In genomic region chr4:168848977-168849687, GRCh38 we compare ENCODE assay signal across 10 cellular contexts.
DNase-seq lines count a peak whose midpoint lies in the region; ATAC-seq and TF ChIP-seq lines count a peak whose summit lies in the region.
"Had no signal": no experiment of that assay in that cellular context is flagged by ENCODE, and none has a peak within 500 bp of the region (broad histone marks: within the 10 kb centered on the region; RNA-seq: fewer than 3 reads in every experiment).

No MANE protein-coding gene starts in this region.

- intact Hi-C loops in Calu3 (cut with micrococcal nuclease; ENCODE audit: unreplicated experiment) = loop anchor here (5.0 to 10.0 kb wide), 2 partner anchors 77 to 134 kb away; no protein-coding TSS in a partner anchor

- no peaks in the 10 kb centered on the region for H3K27me3 Mint-ChIP-seq in Calu3 (ENCODE audit: unreplicated experiment)
- peaks cover 6% of the 10 kb centered on the region for H3K27me3 Mint-ChIP-seq in activated T-cell treated with anti-CD3 and anti-CD28 coated beads, Interleukin-2, amount 50 U/mL, for 4 hours (ENCODE audit: low read depth)

- H3K27ac Mint-ChIP-seq in Calu3 (ENCODE audit: unreplicated experiment) = no peak overlapping the region

- peaks cover 24% of the 10 kb centered on the region for H3K4me1 ChIP-seq in foreskin keratinocyte

- H3K4me1 Mint-ChIP-seq in Calu3 (ENCODE audit: low read depth, unreplicated experiment) = peaks cover 16% of the 10 kb centered on the region
- H3K4me1 Mint-ChIP-seq in activated T-cell treated with anti-CD3 and anti-CD28 coated beads, Interleukin-2, amount 50 U/mL, for 4 hours (ENCODE audit: low read depth) = peaks cover 7% of the 10 kb centered on the region

- DNase-seq in Calu3 (no peak), SK-MEL-5 (ENCODE audit: low read depth, low spot score) (peak; percentile 92), foreskin keratinocyte (no peak), pons (ENCODE audit: low spot score) (peak; percentile 66), NCI-H1930 (lab: John Stamatoyannopoulos, UW) (no peak), occipital lobe (lab: John Stamatoyannopoulos, UW) (no peak), NCI-H345 (lab: John Stamatoyannopoulos, UW) (no peak)
- DNase-seq in activated T-cell treated with anti-CD3 and anti-CD28 coated beads, Interleukin-2, amount 50 U/mL, for 4 hours = no peak
- DNase-seq: NCI-H748 treated with DMSO at 0.1 percent for 48 hours had no signal

- no peak overlapping the region for H3K27ac ChIP-seq in foreskin keratinocyte
- H3K27ac ChIP-seq: HL-60 had no signal

- peak overlapping the region; percentile 20 for H3K4me3 Mint-ChIP-seq in Calu3 (ENCODE audit: low read depth, unreplicated experiment)
- H3K4me3 Mint-ChIP-seq in activated T-cell treated with anti-CD3 and anti-CD28 coated beads, Interleukin-2, amount 50 U/mL, for 4 hours = no peak overlapping the region

- no peaks in the 10 kb centered on the region for H3K27me3 ChIP-seq in foreskin keratinocyte

- CTCF ChIA-PET in Calu3 (lab: Charles Lee) = interaction anchor here (0.6 kb wide), 1 partner anchor 599 kb away, joined by 3 read pairs; no protein-coding TSS in a partner anchor

- in situ Hi-C loops in SK-MEL-5 (cut with HindIII; ENCODE audit: low pct_unique_long_range_greater_than_20kb, low sequenced_read_pairs) = no loop called here

- BruUV-seq in Calu3 (replicated peaks; lab: Mats Ljungman, UMichigan) = no TSS peak

- ATAC-seq in foreskin keratinocyte = peak; percentile 29
- ATAC-seq in activated T-cell treated with anti-CD3 and anti-CD28 coated beads, Interleukin-2, amount 50 U/mL, for 4 hours = no peak

- TF ChIP-seq CTCF in Calu3 (IDR thresholded peaks at IDR 0.05; ENCODE audit: unreplicated experiment) = no peak
- TF ChIP-seq CTCF in foreskin keratinocyte (conservative IDR thresholded peaks at IDR 0.05) = no peak

- H3K9me3 Mint-ChIP-seq in Calu3 (ENCODE audit: low read depth, unreplicated experiment) = no peaks in the 10 kb centered on the region
- H3K9me3 Mint-ChIP-seq in activated T-cell treated with anti-CD3 and anti-CD28 coated beads, Interleukin-2, amount 50 U/mL, for 4 hours = no peaks in the 10 kb centered on the region

- H3K36me3 Mint-ChIP-seq in Calu3 (ENCODE audit: insufficient read depth, unreplicated experiment) = peaks cover 5% of the 10 kb centered on the region
- H3K36me3 Mint-ChIP-seq in activated T-cell treated with anti-CD3 and anti-CD28 coated beads, Interleukin-2, amount 50 U/mL, for 4 hours (ENCODE audit: insufficient read depth) = no peaks in the 10 kb centered on the region

Comparison
In these comparisons a context has a peak if more than half of its experiments do, and no peak if none do; other contexts are left out.
1. DNase-seq: peak in SK-MEL-5 (single experiment) and pons (single experiment); none in Calu3 (single experiment), foreskin keratinocyte (0 of 2), NCI-H1930 (0 of 2), occipital lobe (single experiment), NCI-H345 (single experiment) and activated T-cell treated with anti-CD3 and anti-CD28 coated beads, Interleukin-2, amount 50 U/mL, for 4 hours (single experiment).